ENCODE assay signal across 18 cellular contexts in genomic region chr16:86580063-86580797, GRCh38. TPM values are rescaled to one million over a fixed set of nuclear protein-coding genes. Genes with fewer than 3 reads are reported as not detected.
DNase-seq lines count a peak whose midpoint lies in the region; ATAC-seq and TF ChIP-seq lines count a peak whose summit lies in the region.
"Had no signal": no experiment of that assay in that cellular context is flagged by ENCODE, and none has a peak within 500 bp of the region (broad histone marks: within the 10 kb centered on the region; RNA-seq: fewer than 3 reads in every experiment).

No MANE protein-coding gene starts in this region.

- H3K4me1 ChIP-seq in ACC112 (ENCODE audit: control insufficient read depth, insufficient read depth, low read length, unreplicated experiment) = peaks cover 46% of the 10 kb centered on the region
- peaks cover 27% of the 10 kb centered on the region for H3K4me1 ChIP-seq in HUES48 (ENCODE audit: control insufficient read depth, insufficient read depth, low read length)
- peaks cover 0 to 3% of the 10 kb centered on the region in 2 donors for H3K4me1 ChIP-seq in mucosa of rectum (ENCODE audit: control insufficient read depth in 2 of 2, insufficient read depth in 2 of 2, low read length in 2 of 2)

- TF ChIP-seq CTCF in coronary artery (IDR thresholded peaks at IDR 0.05) = no peak

- H3K4me3 ChIP-seq in ACC112 (ENCODE audit: low read depth, low read length) (peak overlapping the region; percentile 13), HUES48 (ENCODE audit: low read depth, low read length) (peak overlapping the region; percentile 54; the same call in 1 of the 2 replicates), coronary artery (peak overlapping the region; percentile 82), mucosa of rectum (ENCODE audit: low read length in 2 of 2) (peak overlapping the region; percentile 7 to 52)
- H3K4me3 ChIP-seq: suprapubic skin had no signal

- H2AFZ ChIP-seq in ACC112 (ENCODE audit: low read length, unreplicated experiment) = no peak overlapping the region

- no peaks in the 10 kb centered on the region; the same call in 1 of the 2 replicates for H3K36me3 ChIP-seq in ACC112 (ENCODE audit: insufficient read depth, low read length)
- no peaks in the 10 kb centered on the region for H3K36me3 ChIP-seq in HUES48 (ENCODE audit: control insufficient read depth, insufficient read depth, low read length)
- no peaks in the 10 kb centered on the region for H3K36me3 ChIP-seq in mucosa of rectum (ENCODE audit: control insufficient read depth in 2 of 2, insufficient read depth in 2 of 2, low read length in 2 of 2)
- H3K36me3 ChIP-seq: left lung, suprapubic skin had no signal

- H3K9ac ChIP-seq in HUES48 (ENCODE audit: low read depth, low read length) (no peak overlapping the region), mucosa of rectum (ENCODE audit: low read depth in 1 of 2, low read length in 2 of 2) (peak overlapping the region in 1 of 2 donors; percentile 19)

- DNase-seq in coronary artery (ENCODE audit: low spot score) (peak; percentile 74), sciatic nerve (ENCODE audit: low spot score) (no peak), T1000 (lab: John Stamatoyannopoulos, UW) (no peak), DMS153 (lab: John Stamatoyannopoulos, UW) (no peak)
- DNase-seq in activated CD4-positive, alpha-beta T cell treated with anti-CD3 and anti-CD28 coated beads for 1 hour = no peak
- DNase-seq: ACHN; activated T-cell treated with anti-CD3 and anti-CD28 coated beads, Interleukin-2, amount 50 U/mL, for 72 hours; effector memory CD4-positive, alpha-beta T cell; left lung; MV-4-11 had no signal

- H3K9me3 ChIP-seq in HUES48 (ENCODE audit: control insufficient read depth, insufficient read depth, low read length) (no peaks in the 10 kb centered on the region), mucosa of rectum (ENCODE audit: control insufficient read depth in 2 of 2, low read length in 2 of 2) (no peaks in the 10 kb centered on the region)
- H3K9me3 ChIP-seq: left lung, suprapubic skin had no signal

- peaks cover 54% of the 10 kb centered on the region for H3K79me2 ChIP-seq in ACC112 (ENCODE audit: control insufficient read depth, insufficient read depth, low read length, unreplicated experiment)

- H3K27me3 ChIP-seq in ACC112 (ENCODE audit: insufficient read depth, low read length) (no peaks in the 10 kb centered on the region), HUES48 (ENCODE audit: control insufficient read depth, insufficient read depth, low read length) (peaks cover 90% of the 10 kb centered on the region), mucosa of rectum (ENCODE audit: control insufficient read depth in 2 of 2, insufficient read depth in 2 of 2, low read length in 2 of 2) (peaks cover 26 to 33% of the 10 kb centered on the region in 2 donors)

- intact Hi-C loops in sciatic nerve (cut with DNase I) = no loop called here

- H3K27ac ChIP-seq in ACC112 (ENCODE audit: low read depth, low read length) (peak overlapping the region; percentile 83; the same call in 1 of the 2 replicates), HUES48 (ENCODE audit: low read depth, low read length) (no peak overlapping the region), coronary artery (peak overlapping the region; percentile 98), mucosa of rectum (ENCODE audit: low read depth in 2 of 2, low read length in 2 of 2) (peak overlapping the region in 1 of 2 donors; percentile 3)
- H3K27ac ChIP-seq: suprapubic skin had no signal

- ATAC-seq in sciatic nerve = no peak
- ATAC-seq: activated T-cell treated with anti-CD3 and anti-CD28 coated beads, Interleukin-2, amount 50 U/mL, for 72 hours; left lung; natural killer cell treated with Interleukin-12 subunit alpha and Interleukin-12 subunit beta and Interleukin-15 and Interleukin-18, amount 100 ng/mL, for 72 hours had no signal

RNA-seq across cellular contexts. Expression of gene FOXL1, which starts 1.9 kb away (rescaled TPM):
- total RNA-seq in sciatic nerve = 7.5 TPM
- total RNA-seq: natural killer cell treated with Interleukin-12 subunit alpha and Interleukin-12 subunit beta and Interleukin-15 and Interleukin-18, amount 100 ng/mL, for 72 hours; T-helper 2 cell treated with Interferon-gamma antibody and Interleukin-4, amounts not matched to agents 100 ng/mL and 5 ng/mL, for 36 hours had no signal

RNA-seq across cellular contexts. Expression of gene FOXC2, which starts 13.6 kb away (rescaled TPM):
- 20.0 TPM for total RNA-seq in sciatic nerve
- total RNA-seq: activated T-cell treated with anti-CD3 and anti-CD28 coated beads, Interleukin-2, amount 50 U/mL, for 72 hours; HT-29; natural killer cell treated with Interleukin-12 subunit alpha and Interleukin-12 subunit beta and Interleukin-15 and Interleukin-18, amount 100 ng/mL, for 72 hours; OCI-LY7; T-helper 2 cell treated with Interferon-gamma antibody and Interleukin-4, amounts not matched to agents 100 ng/mL and 5 ng/mL, for 36 hours had no signal

RNA-seq across cellular contexts. Expression of gene MTHFSD, which starts 25.2 kb away (rescaled TPM):
- 19.2 TPM for total RNA-seq in sciatic nerve

Comparison
In these comparisons a context has a peak if more than half of its experiments do, and no peak if none do; other contexts are left out.
1. H3K4me3 ChIP-seq: peak in every context shown above with its lines; median percentile 82 in coronary artery; 54 in HUES48; 30 in mucosa of rectum; 13 in ACC112.